16 cellular contexts compared by ENCODE assay signal in the genomic region with DNA sequence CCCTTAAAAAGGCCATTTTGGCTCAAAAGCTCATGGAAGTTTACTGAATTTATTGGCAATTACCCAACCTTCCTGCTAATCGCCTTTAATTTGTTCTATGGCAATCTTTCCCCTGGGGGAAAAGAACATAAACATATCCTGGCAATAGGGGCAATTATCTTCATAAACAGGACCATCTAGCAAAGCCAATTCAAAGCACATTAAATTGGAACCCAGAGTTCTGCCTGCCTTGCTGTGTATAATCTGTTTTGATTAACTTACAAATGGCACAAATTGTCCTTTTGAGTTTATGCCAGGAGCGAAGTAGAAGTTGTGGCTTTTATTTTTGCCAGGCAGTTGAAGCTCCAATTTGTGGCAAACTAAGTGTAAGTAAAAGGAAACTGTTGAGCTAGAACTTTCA.
A peak's percentile ranks its signal among the peaks of the same experiment; 100 is the strongest.
DNase-seq lines count a peak whose midpoint lies in the region; TF ChIP-seq lines count a peak whose summit lies in the region.
"Had no signal": no experiment of that assay in that cellular context is flagged by ENCODE, and none has a peak within 500 bp of the region (broad histone marks: within the 10 kb centered on the region; RNA-seq: fewer than 3 reads in every experiment).

No MANE protein-coding gene starts in this region.

- H3K36me3 ChIP-seq in ACC112 (ENCODE audit: insufficient read depth, low read length) (no peaks in the 10 kb centered on the region), SK-N-SH (replicated peaks in 1 of 2; ENCODE audit: control insufficient read depth in 1 of 2, insufficient read depth in 2 of 2, low read length in 1 of 2) (no peaks in the 10 kb centered on the region), endodermal cell (ENCODE audit: control insufficient read depth, insufficient read depth, low read length) (no peaks in the 10 kb centered on the region)
- H3K36me3 ChIP-seq: BLaER1 treated with 17β-estradiol and CSF1 and Interleukin-3, amounts not matched to agents 10 nM and 100 nM; MG63 had no signal

- H3K27me3 ChIP-seq in ACC112 (ENCODE audit: insufficient read depth, low read length), result no peaks in the 10 kb centered on the region
- no peaks in the 10 kb centered on the region for H3K27me3 ChIP-seq in SK-N-SH (ENCODE audit: insufficient read depth)
- no peaks in the 10 kb centered on the region for H3K27me3 ChIP-seq in endodermal cell (ENCODE audit: control insufficient read depth, insufficient read depth, low read length, poor library complexity, severe bottlenecking)
- H3K27me3 ChIP-seq: BLaER1 treated with 17β-estradiol and CSF1 and Interleukin-3, amounts not matched to agents 10 nM and 100 nM; MG63 had no signal

- H3K79me2 ChIP-seq in ACC112 (ENCODE audit: control insufficient read depth, insufficient read depth, low read length, unreplicated experiment) (no peaks in the 10 kb centered on the region), SK-N-SH (ENCODE audit: insufficient read depth) (no peaks in the 10 kb centered on the region)

- CTCF ChIA-PET in SK-N-SH (lab: Yijun Ruan, JAX), result interaction anchor here (0.5 kb wide), 1 partner anchor 75 kb away, joined by 3 read pairs; a partner anchor contains a TSS

- POLR2A ChIA-PET in SK-N-SH (lab: Yijun Ruan, JAX), result no interaction called here

- no peaks in the 10 kb centered on the region for H3F3A ChIP-seq in SK-N-SH (replicated peaks; ENCODE audit: insufficient read depth)

- H3K9me3 ChIP-seq in SK-N-SH (0 out of 2 replicates have a peak, but pooled peaks cover 7% of the 10 kb centered on the region), endodermal cell (ENCODE audit: control insufficient read depth, low read length) (no peaks in the 10 kb centered on the region)
- H3K9me3 ChIP-seq: BLaER1 treated with 17β-estradiol and CSF1 and Interleukin-3, amounts not matched to agents 10 nM and 100 nM; MG63 had no signal

- WGBS in SK-N-SH (ENCODE audit: low lambda C conversion rate), result 19% methylated on average over 2 of the region's 2 CpGs
- 97 to 100% methylated on average over 1 to 2 of the region's 2 CpGs for WGBS in endodermal cell (ENCODE audit: insufficient coverage in 1 of 2, insufficient read length in 1 of 2), 2 experiments

- peaks cover 1% of the 10 kb centered on the region for H3K9me3 Mint-ChIP-seq in endodermal cell

- no peaks in the 10 kb centered on the region for H3K9me2 ChIP-seq in SK-N-SH

- no peak overlapping the region for H3K4me3 Mint-ChIP-seq in endodermal cell
- H3K4me3 Mint-ChIP-seq: CD8-positive, alpha-beta memory T cell had no signal

- no peak overlapping the region for H3K27ac Mint-ChIP-seq in endodermal cell
- H3K27ac Mint-ChIP-seq: CD8-positive, alpha-beta memory T cell had no signal

- no peaks in the 10 kb centered on the region for H3K4me1 Mint-ChIP-seq in endodermal cell
- H3K4me1 Mint-ChIP-seq: CD8-positive, alpha-beta memory T cell had no signal

- H4K20me1 ChIP-seq in SK-N-SH (ENCODE audit: insufficient read depth), result no peaks in the 10 kb centered on the region
- H4K20me1 ChIP-seq: BLaER1 treated with 17β-estradiol and CSF1 and Interleukin-3, amounts not matched to agents 10 nM and 100 nM had no signal

- peak in 1 of 2 experiments; percentile 87; a peak in 2 of 4 replicates for TF ChIP-seq EP300 in SK-N-SH (IDR thresholded peaks at IDR 0.05; ENCODE audit: borderline replicate concordance in 1 of 2, low read depth in 1 of 2, low read length in 1 of 2)

- H3K36me3 Mint-ChIP-seq in endodermal cell (ENCODE audit: low read depth), result no peaks in the 10 kb centered on the region
- H3K36me3 Mint-ChIP-seq: CD8-positive, alpha-beta memory T cell had no signal

- H3K4me3 ChIP-seq in ACC112 (ENCODE audit: low read depth, low read length) (no peak overlapping the region), SK-N-SH (ENCODE audit: low read depth in 2 of 2, low read length in 1 of 2) (no peak overlapping the region), endodermal cell (ENCODE audit: low read length) (no peak overlapping the region)
- H3K4me3 ChIP-seq: BLaER1 treated with 17β-estradiol and CSF1 and Interleukin-3, amounts not matched to agents 10 nM and 100 nM; GM12878; MG63 had no signal

- H3K4me1 ChIP-seq in ACC112 (ENCODE audit: control insufficient read depth, insufficient read depth, low read length, unreplicated experiment) (no peaks in the 10 kb centered on the region), SK-N-SH (ENCODE audit: control insufficient read depth in 1 of 2, insufficient read depth in 2 of 2, low read depth in 1 of 2, low read length in 1 of 2) (peaks cover 0 to 9% of the 10 kb centered on the region in 2 experiments; a peak in 1 of 4 replicates), endodermal cell (ENCODE audit: control insufficient read depth, insufficient read depth, low read length) (no peaks in the 10 kb centered on the region)
- H3K4me1 ChIP-seq: BLaER1 treated with 17β-estradiol and CSF1 and Interleukin-3, amounts not matched to agents 10 nM and 100 nM had no signal

- no peak overlapping the region for H3K4me2 ChIP-seq in SK-N-SH
- H3K4me2 ChIP-seq: BLaER1 treated with 17β-estradiol and CSF1 and Interleukin-3, amounts not matched to agents 10 nM and 100 nM had no signal

- H3K9ac ChIP-seq in SK-N-SH, result no peak overlapping the region
- H3K9ac ChIP-seq in endodermal cell (ENCODE audit: extremely low read depth, low read length, poor library complexity, severe bottlenecking), result no peak overlapping the region
- H3K9ac ChIP-seq: BLaER1 treated with 17β-estradiol and CSF1 and Interleukin-3, amounts not matched to agents 10 nM and 100 nM had no signal

- H2AFZ ChIP-seq in ACC112 (ENCODE audit: low read length, unreplicated experiment), result peak overlapping the region; percentile 45
- no peak overlapping the region for H2AFZ ChIP-seq in SK-N-SH (ENCODE audit: low read depth)

- DNase-seq in COR-L47 (lab: John Stamatoyannopoulos, UW), result peak; percentile 70
- DNase-seq in NCI-H2081 (lab: John Stamatoyannopoulos, UW), result peak; percentile 43 to 90
- peak; percentile 53 for DNase-seq in SK-N-SH
- no peak for DNase-seq in activated CD8-positive, alpha-beta memory T cell treated with anti-CD3 and anti-CD28 coated beads, Interleukin-2, amount 50 U/mL, for 4 hours
- no peak for DNase-seq in RKO (ENCODE audit: low spot score)
- DNase-seq in endodermal cell, result no peak
- DNase-seq: CD8-positive, alpha-beta memory T cell; DND-41; MG63; NCI-H2171 treated with DMSO at 0.1 percent for 48 hours; NCI-H526; SW 1271 had no signal

- H3K27me3 Mint-ChIP-seq in endodermal cell (ENCODE audit: insufficient read depth), result no peaks in the 10 kb centered on the region

- H3K27ac ChIP-seq in ACC112 (ENCODE audit: low read depth, low read length) (no peak overlapping the region), SK-N-SH (ENCODE audit: low read depth in 2 of 2, low read length in 1 of 2) (peak overlapping the region in 1 of 2 experiments; percentile 98; a peak in 2 of 4 replicates), endodermal cell (ENCODE audit: low read depth, low read length) (no peak overlapping the region)
- H3K27ac ChIP-seq: BLaER1 treated with 17β-estradiol and CSF1 and Interleukin-3, amounts not matched to agents 10 nM and 100 nM; RWPE1 had no signal

- TF ChIP-seq RAD21 in SK-N-SH (IDR thresholded peaks at IDR 0.05; ENCODE audit: low read length), result peak; percentile 12

- TF ChIP-seq CTCF in SK-N-SH (IDR thresholded peaks at IDR 0.05) (no peak), endodermal cell (conservative IDR thresholded peaks at IDR 0.05) (no peak)

TF ChIP-seq in SK-N-SH, 30 proteins besides CTCF, POLR2A, EP300 and RAD21 (continues in another document):
- TF ChIP-seq, protein P1, sequence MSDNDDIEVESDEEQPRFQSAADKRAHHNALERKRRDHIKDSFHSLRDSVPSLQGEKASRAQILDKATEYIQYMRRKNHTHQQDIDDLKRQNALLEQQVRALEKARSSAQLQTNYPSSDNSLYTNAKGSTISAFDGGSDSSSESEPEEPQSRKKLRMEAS (IDR thresholded peaks at IDR 0.05; ENCODE audit: low read depth), result no peak
- TF ChIP-seq, protein P2, sequence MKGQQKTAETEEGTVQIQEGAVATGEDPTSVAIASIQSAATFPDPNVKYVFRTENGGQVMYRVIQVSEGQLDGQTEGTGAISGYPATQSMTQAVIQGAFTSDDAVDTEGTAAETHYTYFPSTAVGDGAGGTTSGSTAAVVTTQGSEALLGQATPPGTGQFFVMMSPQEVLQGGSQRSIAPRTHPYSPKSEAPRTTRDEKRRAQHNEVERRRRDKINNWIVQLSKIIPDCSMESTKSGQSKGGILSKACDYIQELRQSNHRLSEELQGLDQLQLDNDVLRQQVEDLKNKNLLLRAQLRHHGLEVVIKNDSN (IDR thresholded peaks at IDR 0.05; ENCODE audit: borderline replicate concordance, low read depth), result no peak
- TF ChIP-seq, protein P3, sequence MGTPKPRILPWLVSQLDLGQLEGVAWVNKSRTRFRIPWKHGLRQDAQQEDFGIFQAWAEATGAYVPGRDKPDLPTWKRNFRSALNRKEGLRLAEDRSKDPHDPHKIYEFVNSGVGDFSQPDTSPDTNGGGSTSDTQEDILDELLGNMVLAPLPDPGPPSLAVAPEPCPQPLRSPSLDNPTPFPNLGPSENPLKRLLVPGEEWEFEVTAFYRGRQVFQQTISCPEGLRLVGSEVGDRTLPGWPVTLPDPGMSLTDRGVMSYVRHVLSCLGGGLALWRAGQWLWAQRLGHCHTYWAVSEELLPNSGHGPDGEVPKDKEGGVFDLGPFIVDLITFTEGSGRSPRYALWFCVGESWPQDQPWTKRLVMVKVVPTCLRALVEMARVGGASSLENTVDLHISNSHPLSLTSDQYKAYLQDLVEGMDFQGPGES (IDR thresholded peaks at IDR 0.05; ENCODE audit: low read depth, low read length), result no peak
- no peak for TF ChIP-seq FOXM1 (IDR thresholded peaks at IDR 0.05; ENCODE audit: low read depth)
- TF ChIP-seq NRF1 (IDR thresholded peaks at IDR 0.05; ENCODE audit: low read depth, low read length), result no peak
- TF ChIP-seq SIN3A (IDR thresholded peaks at IDR 0.05; ENCODE audit: borderline replicate concordance, low read depth, low read length), result no peak
- TF ChIP-seq CHD2 (IDR thresholded peaks at IDR 0.05; ENCODE audit: low read length, partially characterized antibody), result peak; percentile 46
- TF ChIP-seq, protein P4, sequence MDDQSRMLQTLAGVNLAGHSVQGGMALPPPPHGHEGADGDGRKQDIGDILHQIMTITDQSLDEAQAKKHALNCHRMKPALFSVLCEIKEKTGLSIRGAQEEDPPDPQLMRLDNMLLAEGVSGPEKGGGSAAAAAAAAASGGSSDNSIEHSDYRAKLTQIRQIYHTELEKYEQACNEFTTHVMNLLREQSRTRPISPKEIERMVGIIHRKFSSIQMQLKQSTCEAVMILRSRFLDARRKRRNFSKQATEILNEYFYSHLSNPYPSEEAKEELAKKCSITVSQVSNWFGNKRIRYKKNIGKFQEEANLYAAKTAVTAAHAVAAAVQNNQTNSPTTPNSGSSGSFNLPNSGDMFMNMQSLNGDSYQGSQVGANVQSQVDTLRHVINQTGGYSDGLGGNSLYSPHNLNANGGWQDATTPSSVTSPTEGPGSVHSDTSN (IDR thresholded peaks at IDR 0.05), result no peak
- no peak for TF ChIP-seq EZH2phosphoT487 (IDR thresholded peaks at IDR 0.05; ENCODE audit: borderline replicate concordance, low read depth)
- TF ChIP-seq POLR2AphosphoS5 (IDR thresholded peaks at IDR 0.05; ENCODE audit: low read depth, low read length), result no peak
- TF ChIP-seq RCOR1 (IDR thresholded peaks at IDR 0.05; ENCODE audit: low read length), result peak; percentile 76
- no peak for TF ChIP-seq YY1 (IDR thresholded peaks at IDR 0.05; ENCODE audit: low read depth)

Comparison
In these comparisons a context has a peak if more than half of its experiments do, and no peak if none do; other contexts are left out.
1. DNase-seq: peak in COR-L47 (single experiment), NCI-H2081 (2 of 2) and SK-N-SH (single experiment); none in activated CD8-positive, alpha-beta memory T cell treated with anti-CD3 and anti-CD28 coated beads, Interleukin-2, amount 50 U/mL, for 4 hours (single experiment), RKO (single experiment) and endodermal cell (single experiment).